8 cellular contexts compared by ENCODE assay signal in genomic region chr5:69334793-69335268, GRCh38. TPM values are rescaled to one million over a fixed set of nuclear protein-coding genes. Genes with fewer than 3 reads are reported as not detected.
A peak's percentile ranks its signal among the peaks of the same experiment; 100 is the strongest.
DNase-seq lines count a peak whose midpoint lies in the region; ATAC-seq and TF ChIP-seq lines count a peak whose summit lies in the region.

No MANE protein-coding gene starts in this region.

- no peaks in the 10 kb centered on the region for H3K36me3 ChIP-seq in OCI-LY7 (ENCODE audit: insufficient read depth, low read length)
- H3K36me3 ChIP-seq in naive thymus-derived CD4-positive, alpha-beta T cell (ENCODE audit: control insufficient read depth in 2 of 3, insufficient read depth in 3 of 3, low read length in 3 of 3) = no peaks in the 10 kb centered on the region

- DNase-seq in AG09309 (ENCODE audit: low read depth) (peak; percentile 24), HT-29 (ENCODE audit: low spot score) (peak; percentile 87), OCI-LY7 (ENCODE audit: low spot score) (peak; percentile 82), activated T-cell treated with anti-CD3 and anti-CD28 coated beads for 4 hours (peak; percentile 47)
- DNase-seq in naive thymus-derived CD4-positive, alpha-beta T cell = peak; percentile 60 to 75 (median 68)
- peak; percentile 35 for DNase-seq in stimulated activated CD8-positive, alpha-beta memory T cell treated with anti-CD3 and anti-CD28 coated beads, Interleukin-7, amount 100 ng/mL, for 24 hours (ENCODE audit: low read depth)

- BruUV-seq in OCI-LY7 (replicated peaks; lab: Mats Ljungman, UMichigan) = no TSS peak

- CTCF ChIA-PET in OCI-LY7 (lab: Charles Lee; ENCODE audit: unreplicated experiment) = interaction anchor here (0.6 kb wide), 1 partner anchor 41 kb away, joined by 5 read pairs; no protein-coding TSS in a partner anchor
- CTCF ChIA-PET in naive thymus-derived CD4-positive, alpha-beta T cell (lab: Charles Lee) = interaction anchor here (0.6 to 3.8 kb wide), 11 partner anchors 8 to 299 kb away, joined by 3 to 25 read pairs (median 4); partner anchors contain the start of genes CCNB1, CDK7 and SLC30A5

- H3K4me3 ChIP-seq in AG09309 (ENCODE audit: control insufficient read depth, low read depth, low read length) (no peak overlapping the region), OCI-LY7 (ENCODE audit: low read depth, low read length, poor library complexity, severe bottlenecking) (no peak overlapping the region)
- no peak overlapping the region for H3K4me3 ChIP-seq in naive thymus-derived CD4-positive, alpha-beta T cell (ENCODE audit: low read length)

- POLR2A ChIA-PET in OCI-LY7 (lab: Charles Lee) = interaction anchor here (0.7 to 1.2 kb wide), 2 partner anchors 38 to 184 kb away, joined by 3 to 4 read pairs; no protein-coding TSS in a partner anchor
- POLR2A ChIA-PET in naive thymus-derived CD4-positive, alpha-beta T cell (lab: Charles Lee) = interaction anchor here (0.6 to 1.2 kb wide), 3 partner anchors 100 to 1658 kb away, joined by 3 to 5 read pairs (median 3); partner anchors contain the start of gene CDK7

- 0 out of 2 replicates have a peak overlapping the region, but pooled peaks have one; percentile 47 for H2AFZ ChIP-seq in OCI-LY7 (ENCODE audit: low read length)

- no peaks in the 10 kb centered on the region for H3K27me3 Mint-ChIP-seq in naive thymus-derived CD4-positive, alpha-beta T cell

- no peak overlapping the region; the same call in 1 of the 2 replicates for H3K4me2 ChIP-seq in OCI-LY7 (ENCODE audit: low read length)

- H3K36me3 Mint-ChIP-seq in naive thymus-derived CD4-positive, alpha-beta T cell = peaks cover 3 to 6% (median 4%) of the 10 kb centered on the region in 5 donors

- H3K79me2 ChIP-seq in OCI-LY7 (ENCODE audit: insufficient read depth, low read depth, low read length) = no peaks in the 10 kb centered on the region

- intact Hi-C loops in OCI-LY7 (cut with micrococcal nuclease; ENCODE audit: unreplicated experiment) = loop anchor here (5.0 kb wide), 2 partner anchors 68 to 168 kb away; partner anchors contain the start of gene CCNB1
- intact Hi-C loops in naive thymus-derived CD4-positive, alpha-beta T cell (cut with micrococcal nuclease) = loop anchor here (1.0 to 5.0 kb wide), 6 partner anchors 43 to 292 kb away; partner anchors contain the start of gene CDK7 (in 1 of the 2)

- ATAC-seq in GM19043 (IDR thresholded peaks at IDR 0.05; ENCODE audit: low read depth, unreplicated experiment) (peak; percentile 80), esophagus mucosa (peak; percentile 78)
- ATAC-seq in naive thymus-derived CD4-positive, alpha-beta T cell = peak; percentile 84

- H3K4me1 ChIP-seq in OCI-LY7 (ENCODE audit: insufficient read depth, low read length, poor library complexity, severe bottlenecking) = peaks cover 16% of the 10 kb centered on the region
- peaks cover 5 to 11% of the 10 kb centered on the region in 2 donors for H3K4me1 ChIP-seq in naive thymus-derived CD4-positive, alpha-beta T cell (ENCODE audit: control insufficient read depth in 2 of 2, insufficient read depth in 2 of 2, low read length in 2 of 2)

- H4K20me1 ChIP-seq in OCI-LY7 (ENCODE audit: insufficient read depth, low read length) = no peaks in the 10 kb centered on the region

- no peaks in the 10 kb centered on the region for H3K9me3 ChIP-seq in OCI-LY7 (ENCODE audit: low read length)
- no peaks in the 10 kb centered on the region for H3K9me3 ChIP-seq in naive thymus-derived CD4-positive, alpha-beta T cell (ENCODE audit: control insufficient read depth in 2 of 3, low read length in 3 of 3)

- no peak overlapping the region for H3K27ac ChIP-seq in OCI-LY7 (ENCODE audit: low read depth, low read length, poor library complexity, severe bottlenecking)
- H3K27ac ChIP-seq in naive thymus-derived CD4-positive, alpha-beta T cell (ENCODE audit: low read depth, low read length) = no peak overlapping the region

- TF ChIP-seq CTCF in AG09309 (IDR thresholded peaks at IDR 0.05; ENCODE audit: control insufficient read depth, insufficient read depth, low read depth, low read length, missing control alignments) (peak; percentile 94), OCI-LY7 (conservative IDR thresholded peaks at IDR 0.05; ENCODE audit: low read length) (peak; percentile 80)

- peaks cover 0 to 2% (median 0%) of the 10 kb centered on the region in 11 donors for H3K9me3 Mint-ChIP-seq in naive thymus-derived CD4-positive, alpha-beta T cell

- no peaks in the 10 kb centered on the region for H3K9me2 ChIP-seq in OCI-LY7 (ENCODE audit: insufficient read depth, low read length)

- no peaks in the 10 kb centered on the region for H3K27me3 ChIP-seq in naive thymus-derived CD4-positive, alpha-beta T cell (ENCODE audit: control insufficient read depth in 2 of 2, insufficient read depth in 2 of 2, low read length in 2 of 2)

- H3K4me3 Mint-ChIP-seq in naive thymus-derived CD4-positive, alpha-beta T cell = peak overlapping the region; percentile 21 to 86 (median 62)

- H3K27ac Mint-ChIP-seq in naive thymus-derived CD4-positive, alpha-beta T cell = peak overlapping the region; percentile 54 to 93 (median 78)

- H3K4me1 Mint-ChIP-seq in naive thymus-derived CD4-positive, alpha-beta T cell = peaks cover 16 to 30% (median 22%) of the 10 kb centered on the region in 7 donors

RNA-seq across cellular contexts. Expression of gene CCDC125, which starts 2.2 kb away (rescaled TPM):
- 3.4 and 3.7 TPM in 2 replicates for total RNA-seq in HT-29 (2014; rRNA removed; shearing (Covaris generic))
- 3.8 and 4.8 TPM in 2 replicates for total RNA-seq in OCI-LY7 (2014; rRNA removed; shearing (Covaris generic))
- 8.5 and 10.0 TPM in 2 replicates for total RNA-seq in OCI-LY7 (2022)
- 5.2 TPM for total RNA-seq in esophagus mucosa
- total RNA-seq in naive thymus-derived CD4-positive, alpha-beta T cell = 10 to 100 TPM in 3 of 5 experiments, 1 to 10 TPM in 2; 5.4 to 11.8 (median 10.4) TPM
- 1 to 10 TPM; 5.0 TPM for polyA plus RNA-seq in naive thymus-derived CD4-positive, alpha-beta T cell

RNA-seq across cellular contexts. Expression of gene AK6, which starts 34.5 kb away (rescaled TPM):
- 23.7 and 23.8 TPM in 2 replicates for total RNA-seq in HT-29 (2014; rRNA removed; shearing (Covaris generic))
- 54.9 and 91.8 TPM in 2 replicates for total RNA-seq in OCI-LY7 (2014; rRNA removed; shearing (Covaris generic))
- 85.4 and 85.7 TPM in 2 replicates for total RNA-seq in OCI-LY7 (2022)
- 15.6 TPM for total RNA-seq in esophagus mucosa
- 10 to 100 TPM; 12.4 to 30.2 (median 24.0) TPM for total RNA-seq in naive thymus-derived CD4-positive, alpha-beta T cell
- polyA plus RNA-seq in naive thymus-derived CD4-positive, alpha-beta T cell = 10 to 100 TPM; 73.9 to 76.6 TPM

RNA-seq across cellular contexts. Expression of gene TAF9, which starts 34.5 kb away (rescaled TPM):
- 77.5 and 82.6 TPM in 2 replicates for total RNA-seq in HT-29 (2014; rRNA removed; shearing (Covaris generic))
- 113 TPM in 2 replicates for total RNA-seq in OCI-LY7 (2014; rRNA removed; shearing (Covaris generic))
- total RNA-seq in OCI-LY7 (2022) (101 and 126 TPM in 2 replicates), esophagus mucosa (49.7 TPM)
- total RNA-seq in naive thymus-derived CD4-positive, alpha-beta T cell = 10 to 100 TPM; 48.5 to 54.1 (median 50.4) TPM
- polyA plus RNA-seq in naive thymus-derived CD4-positive, alpha-beta T cell = 100 to 1,000 TPM; 116 to 135 TPM

RNA-seq across cellular contexts. Expression of gene RAD17, which starts 34.8 kb away (rescaled TPM):
- 7.2 and 14.9 TPM in 2 replicates for total RNA-seq in HT-29 (2014; rRNA removed; shearing (Covaris generic))
- total RNA-seq in OCI-LY7 (2014; rRNA removed; shearing (Covaris generic)) = 41.6 and 64.1 TPM in 2 replicates
- 79.1 and 96.8 TPM in 2 replicates for total RNA-seq in OCI-LY7 (2022)
- 14.0 TPM for total RNA-seq in esophagus mucosa
- total RNA-seq in naive thymus-derived CD4-positive, alpha-beta T cell = 10 to 100 TPM; 19.7 to 32.0 (median 26.3) TPM
- polyA plus RNA-seq in naive thymus-derived CD4-positive, alpha-beta T cell = 10 to 100 TPM; 23.8 to 23.9 TPM

Comparison
In these comparisons a context has a peak if more than half of its experiments do, and no peak if none do; other contexts are left out.
1. DNase-seq: peak in every context shown above with its lines; median percentile 87 in HT-29; 82 in OCI-LY7; 68 in naive thymus-derived CD4-positive, alpha-beta T cell; 47 in activated T-cell treated with anti-CD3 and anti-CD28 coated beads for 4 hours; 35 in stimulated activated CD8-positive, alpha-beta memory T cell treated with anti-CD3 and anti-CD28 coated beads, Interleukin-7, amount 100 ng/mL, for 24 hours; 24 in AG09309.